1 cellular context compared by ENCODE assay signal in genomic region chr19:4971816-4972495, GRCh38.
TF ChIP-seq lines count a peak whose summit lies in the region.

No MANE protein-coding gene starts in this region.

TF ChIP-seq in HepG2, 621 proteins besides CTCF, POLR2A, EP300 and RAD21 (continued from another document):
- TF ChIP-seq, protein P1, sequence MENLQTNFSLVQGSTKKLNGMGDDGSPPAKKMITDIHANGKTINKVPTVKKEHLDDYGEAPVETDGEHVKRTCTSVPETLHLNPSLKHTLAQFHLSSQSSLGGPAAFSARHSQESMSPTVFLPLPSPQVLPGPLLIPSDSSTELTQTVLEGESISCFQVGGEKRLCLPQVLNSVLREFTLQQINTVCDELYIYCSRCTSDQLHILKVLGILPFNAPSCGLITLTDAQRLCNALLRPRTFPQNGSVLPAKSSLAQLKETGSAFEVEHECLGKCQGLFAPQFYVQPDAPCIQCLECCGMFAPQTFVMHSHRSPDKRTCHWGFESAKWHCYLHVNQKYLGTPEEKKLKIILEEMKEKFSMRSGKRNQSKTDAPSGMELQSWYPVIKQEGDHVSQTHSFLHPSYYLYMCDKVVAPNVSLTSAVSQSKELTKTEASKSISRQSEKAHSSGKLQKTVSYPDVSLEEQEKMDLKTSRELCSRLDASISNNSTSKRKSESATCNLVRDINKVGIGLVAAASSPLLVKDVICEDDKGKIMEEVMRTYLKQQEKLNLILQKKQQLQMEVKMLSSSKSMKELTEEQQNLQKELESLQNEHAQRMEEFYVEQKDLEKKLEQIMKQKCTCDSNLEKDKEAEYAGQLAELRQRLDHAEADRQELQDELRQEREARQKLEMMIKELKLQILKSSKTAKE (CRISPR knock-in tag; IDR thresholded peaks at IDR 0.05; ENCODE audit: borderline replicate concordance) = no peak
- TF ChIP-seq ZFP90 (CRISPR knock-in tag; IDR thresholded peaks at IDR 0.05; ENCODE audit: borderline replicate concordance) (0 out of 2 replicates have a peak, but pooled peaks have one; percentile 4), EEA1 (CRISPR knock-in tag; IDR thresholded peaks at IDR 0.05; ENCODE audit: borderline replicate concordance) (no peak), ZNF556 (CRISPR knock-in tag; IDR thresholded peaks at IDR 0.05; ENCODE audit: borderline replicate concordance) (0 out of 2 replicates have a peak, but pooled peaks have one; percentile 16), NR2F6 (IDR thresholded peaks at IDR 0.05) (0 out of 2 replicates have a peak, but pooled peaks have one; percentile 4), NR2F6 (CRISPR knock-in tag; IDR thresholded peaks at IDR 0.05) (no peak), ZNF589 (CRISPR knock-in tag; conservative IDR thresholded peaks at IDR 0.05) (no peak), FOXO4 (CRISPR knock-in tag; conservative IDR thresholded peaks at IDR 0.05) (no peak), ZNF124 (CRISPR knock-in tag; IDR thresholded peaks at IDR 0.05) (0 out of 2 replicates have a peak, but pooled peaks have one; percentile 20), ZBTB7A (CRISPR knock-in tag; IDR thresholded peaks at IDR 0.05) (peak; percentile 44; the same call in 1 of the 2 replicates), ZNF605 (CRISPR knock-in tag; IDR thresholded peaks at IDR 0.05) (0 out of 2 replicates have a peak, but pooled peaks have one; percentile 6), NR2C2 (CRISPR knock-in tag; IDR thresholded peaks at IDR 0.05; ENCODE audit: borderline replicate concordance) (0 out of 2 replicates have a peak, but pooled peaks have one; percentile 16), ADNP (CRISPR knock-in tag; IDR thresholded peaks at IDR 0.05) (peak; percentile 63; the same call in 1 of the 2 replicates), ZNF629 (CRISPR knock-in tag; conservative IDR thresholded peaks at IDR 0.05) (peak; percentile 95), CEBPZ (IDR thresholded peaks at IDR 0.05; ENCODE audit: low read length) (no peak), PATZ1 (CRISPR knock-in tag; IDR thresholded peaks at IDR 0.05) (peak; percentile 32; the same call in 1 of the 2 replicates), ZNF609 (CRISPR knock-in tag; IDR thresholded peaks at IDR 0.05; ENCODE audit: borderline replicate concordance) (0 out of 2 replicates have a peak, but pooled peaks have one; percentile 3), STAT6 (CRISPR knock-in tag; IDR thresholded peaks at IDR 0.05; ENCODE audit: borderline replicate concordance) (no peak), ATF7 (IDR thresholded peaks at IDR 0.05) (no peak), ATF7 (CRISPR knock-in tag; IDR thresholded peaks at IDR 0.05) (0 out of 2 replicates have a peak, but pooled peaks have one; percentile 9), ZNF343 (CRISPR knock-in tag; IDR thresholded peaks at IDR 0.05) (peak; percentile 36; the same call in 1 of the 2 replicates), PCBP1 (IDR thresholded peaks at IDR 0.05; ENCODE audit: borderline replicate concordance, low read depth, low read length) (no peak)
- TF ChIP-seq, protein P2, sequence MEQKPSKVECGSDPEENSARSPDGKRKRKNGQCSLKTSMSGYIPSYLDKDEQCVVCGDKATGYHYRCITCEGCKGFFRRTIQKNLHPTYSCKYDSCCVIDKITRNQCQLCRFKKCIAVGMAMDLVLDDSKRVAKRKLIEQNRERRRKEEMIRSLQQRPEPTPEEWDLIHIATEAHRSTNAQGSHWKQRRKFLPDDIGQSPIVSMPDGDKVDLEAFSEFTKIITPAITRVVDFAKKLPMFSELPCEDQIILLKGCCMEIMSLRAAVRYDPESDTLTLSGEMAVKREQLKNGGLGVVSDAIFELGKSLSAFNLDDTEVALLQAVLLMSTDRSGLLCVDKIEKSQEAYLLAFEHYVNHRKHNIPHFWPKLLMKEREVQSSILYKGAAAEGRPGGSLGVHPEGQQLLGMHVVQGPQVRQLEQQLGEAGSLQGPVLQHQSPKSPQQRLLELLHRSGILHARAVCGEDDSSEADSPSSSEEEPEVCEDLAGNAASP (CRISPR knock-in tag; IDR thresholded peaks at IDR 0.05; ENCODE audit: borderline replicate concordance) = no peak
- TF ChIP-seq, protein P3, sequence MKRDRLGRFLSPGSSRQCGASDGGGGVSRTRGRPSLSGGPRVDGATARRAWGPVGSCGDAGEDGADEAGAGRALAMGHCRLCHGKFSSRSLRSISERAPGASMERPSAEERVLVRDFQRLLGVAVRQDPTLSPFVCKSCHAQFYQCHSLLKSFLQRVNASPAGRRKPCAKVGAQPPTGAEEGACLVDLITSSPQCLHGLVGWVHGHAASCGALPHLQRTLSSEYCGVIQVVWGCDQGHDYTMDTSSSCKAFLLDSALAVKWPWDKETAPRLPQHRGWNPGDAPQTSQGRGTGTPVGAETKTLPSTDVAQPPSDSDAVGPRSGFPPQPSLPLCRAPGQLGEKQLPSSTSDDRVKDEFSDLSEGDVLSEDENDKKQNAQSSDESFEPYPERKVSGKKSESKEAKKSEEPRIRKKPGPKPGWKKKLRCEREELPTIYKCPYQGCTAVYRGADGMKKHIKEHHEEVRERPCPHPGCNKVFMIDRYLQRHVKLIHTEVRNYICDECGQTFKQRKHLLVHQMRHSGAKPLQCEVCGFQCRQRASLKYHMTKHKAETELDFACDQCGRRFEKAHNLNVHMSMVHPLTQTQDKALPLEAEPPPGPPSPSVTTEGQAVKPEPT (CRISPR knock-in tag; IDR thresholded peaks at IDR 0.05; ENCODE audit: low read depth) = 0 out of 2 replicates have a peak, but pooled peaks have one; percentile 18
TF ChIP-seq in HepG2: peak in this region for 16.
